Comparison of ENCODE assay signal across 25 cellular contexts in the genomic region with DNA sequence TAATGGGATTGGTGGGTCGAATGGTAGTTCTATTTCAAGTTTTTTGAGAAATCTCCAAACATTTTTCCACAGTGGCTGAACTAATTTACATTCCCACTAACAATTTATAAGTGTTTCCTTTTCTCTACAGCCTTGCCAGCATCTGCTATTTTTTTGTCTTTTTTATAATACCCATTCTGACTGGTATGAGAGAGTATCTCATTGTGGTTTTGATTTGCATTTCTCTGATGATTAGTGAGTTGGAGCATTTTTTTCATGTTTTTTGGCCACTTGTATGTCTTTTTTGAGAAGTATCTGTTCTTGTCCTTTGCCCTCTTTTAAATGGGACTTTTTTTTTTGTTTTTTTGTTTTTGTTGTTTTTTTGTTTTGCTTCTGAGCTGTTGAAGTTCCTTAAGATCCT.
"Had no signal": no experiment of that assay in that cellular context is flagged by ENCODE, and none has a peak within 500 bp of the region (broad histone marks: within the 10 kb centered on the region; RNA-seq: fewer than 3 reads in every experiment).

No MANE protein-coding gene starts in this region.

- H3K4me3 ChIP-seq: neural progenitor cell, ovary, psoas muscle, right lobe of liver, sigmoid colon, stomach, thoracic aorta, thyroid gland, tibial nerve, upper lobe of left lung, vagina had no signal

- H3K79me2 ChIP-seq: parathyroid adenoma had no signal

- H3K27ac ChIP-seq: neural progenitor cell, ovary, parathyroid adenoma, psoas muscle, right lobe of liver, sigmoid colon, stomach, thoracic aorta, thyroid gland, tibial nerve, upper lobe of left lung, vagina had no signal

- H2AFZ ChIP-seq: neural progenitor cell, parathyroid adenoma had no signal

- H3K27me3 ChIP-seq: neural progenitor cell, ovary, right lobe of liver, sigmoid colon, stomach, thyroid gland, tibial nerve, upper lobe of left lung, vagina had no signal

- DNase-seq: natural killer cell; occipital lobe; ovary; posterior cingulate gyrus; psoas muscle; right cardiac atrium; right lobe of liver; sigmoid colon; small intestine; stimulated activated CD4-positive, alpha-beta T cell treated with anti-CD3 and anti-CD28 coated beads, Interleukin-15, amount 100 ng/mL, for 24 hours; stimulated activated CD4-positive, alpha-beta T cell treated with anti-CD3 and anti-CD28 coated beads, Interleukin-2, amount 100 ng/mL, for 24 hours; stimulated activated CD4-positive, alpha-beta T cell treated with anti-CD3 and anti-CD28 coated beads, Interleukin-2, amount 100 ng/mL, for 48 hours; stimulated activated CD4-positive, alpha-beta T cell treated with anti-CD3 and anti-CD28 coated beads, Interleukin-4, amount 100 ng/mL, for 24 hours; stimulated activated naive B cell treated with anti-CD40 and anti-IgM and Interleukin-4, amounts not matched to agents 10 μg/mL and 1 μg/mL and 100 μg/mL, for 72 hours; stimulated activated naive CD4-positive, alpha-beta T cell treated with Interleukin-2 at 50 U/mL for 16 hours; stomach; thyroid gland; trophoblast cell; upper lobe of left lung had no signal

- H3K9ac ChIP-seq: neural progenitor cell, parathyroid adenoma had no signal

- H3K9me3 ChIP-seq: ovary, psoas muscle, right lobe of liver, sigmoid colon, stomach, thoracic aorta, thyroid gland, tibial nerve, upper lobe of left lung, vagina had no signal

- H3K4me2 ChIP-seq: neural progenitor cell had no signal

- ATAC-seq: natural killer cell; psoas muscle; right cardiac atrium; right lobe of liver; stimulated activated effector memory CD8-positive, alpha-beta T cell treated with anti-CD3 and anti-CD28 coated beads, Interleukin-12 subunit alpha, Interleukin-12 subunit beta, amount 100 ng/mL, for 72 hours; stimulated activated naive B cell treated with anti-CD40 and anti-IgM and Interleukin-4, amounts not matched to agents 10 μg/mL and 1 μg/mL and 100 μg/mL, for 72 hours had no signal

- H3K36me3 ChIP-seq: neural progenitor cell, ovary, right lobe of liver, sigmoid colon, stomach, thoracic aorta, thyroid gland, tibial nerve, upper lobe of left lung, vagina had no signal

- H3K4me1 ChIP-seq: neural progenitor cell, parathyroid adenoma, psoas muscle, right lobe of liver, stomach, thyroid gland, upper lobe of left lung, vagina had no signal
